ENCODE assay signal across 8 cellular contexts in the genomic region with DNA sequence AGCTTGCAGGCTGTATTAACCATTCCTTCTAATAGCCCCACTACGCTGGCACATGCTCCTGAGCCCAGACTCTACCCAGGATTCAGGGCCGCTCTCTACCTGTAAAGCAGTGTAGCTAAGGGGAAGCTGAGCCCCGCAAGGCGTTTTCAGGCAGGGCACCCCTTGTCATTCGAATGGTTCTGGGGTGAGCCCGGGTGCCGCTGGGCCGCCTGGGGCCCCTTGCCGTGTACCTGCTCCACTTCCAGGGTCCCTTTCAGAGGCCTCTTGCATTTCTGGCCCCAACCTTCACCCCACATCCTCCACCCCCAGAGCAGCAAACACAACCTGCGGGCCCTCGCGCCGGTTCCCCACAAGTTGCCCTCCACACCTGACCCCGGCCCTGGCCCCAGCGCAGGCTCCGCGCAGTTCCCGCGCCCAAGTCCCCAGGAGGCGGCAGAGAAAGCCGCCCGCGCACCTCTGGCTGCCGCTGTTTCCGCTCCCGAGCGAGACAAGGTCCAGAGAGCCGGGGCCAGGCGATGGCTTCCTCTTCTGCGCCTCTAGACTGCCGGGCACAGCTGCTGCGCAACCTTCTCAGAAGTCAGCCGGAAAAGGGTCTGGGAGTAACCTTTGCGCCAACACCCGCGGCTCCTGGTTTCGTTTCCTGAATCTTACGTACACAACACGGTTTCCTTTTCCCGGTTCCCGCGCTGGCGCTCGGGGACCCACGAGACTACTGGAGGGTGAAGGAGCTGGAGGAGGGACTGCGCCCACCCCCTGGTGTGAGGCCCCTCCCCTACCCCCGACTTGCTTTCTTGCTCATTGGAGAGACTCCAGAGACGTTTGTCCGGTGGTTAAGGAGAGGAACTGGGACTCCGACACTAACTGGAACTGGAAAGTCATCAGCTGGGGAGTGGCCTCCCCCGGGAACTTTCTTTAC. TPM values are rescaled to one million over a fixed set of nuclear protein-coding genes. Genes with fewer than 3 reads are reported as not detected.
DNase-seq lines count a peak whose midpoint lies in the region; ATAC-seq and TF ChIP-seq lines count a peak whose summit lies in the region.

A gene with protein sequence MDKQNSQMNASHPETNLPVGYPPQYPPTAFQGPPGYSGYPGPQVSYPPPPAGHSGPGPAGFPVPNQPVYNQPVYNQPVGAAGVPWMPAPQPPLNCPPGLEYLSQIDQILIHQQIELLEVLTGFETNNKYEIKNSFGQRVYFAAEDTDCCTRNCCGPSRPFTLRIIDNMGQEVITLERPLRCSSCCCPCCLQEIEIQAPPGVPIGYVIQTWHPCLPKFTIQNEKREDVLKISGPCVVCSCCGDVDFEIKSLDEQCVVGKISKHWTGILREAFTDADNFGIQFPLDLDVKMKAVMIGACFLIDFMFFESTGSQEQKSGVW (minus strand): TSS at position 595 of the 916 bp plus-strand sequence. CDS start 8,055 bp downstream, outside the sequence.

- peaks cover 1% of the 10 kb centered on the region; the same call in 1 of the 2 replicates for H3K36me3 ChIP-seq in iPS DF 6.9 (ENCODE audit: control insufficient read depth, insufficient read depth, low read length)
- H3K36me3 ChIP-seq in sigmoid colon, result no peaks in the 10 kb centered on the region

- H3K4me3 ChIP-seq in iPS DF 6.9 (ENCODE audit: low read length), result peak within 1 kb of the TSS; percentile 71; the same call in 1 of the 2 replicates
- peak within 1 kb of the TSS; percentile 64 to 92 (median 85) for H3K4me3 ChIP-seq in sigmoid colon

- H3K4me1 Mint-ChIP-seq in brain, result peaks cover 33% of the 10 kb centered on the region

- no CpG with 5 or more reads among the region's 51 CpGs for WGBS in iPS DF 6.9 (ENCODE audit: insufficient coverage, insufficient read length)
- WGBS in sigmoid colon, 2 donors, result 0% methylated on average over 51 of the region's 51 CpGs

- intact Hi-C loops in sigmoid colon (cut with DNase I), result loop anchor here (5.0 to 10.0 kb wide), 2 partner anchors 72 to 479 kb away; no protein-coding TSS in a partner anchor

- no peaks in the 10 kb centered on the region for H3K9me3 Mint-ChIP-seq in brain

- peak within 1 kb of the TSS; percentile 70 to 90 (median 81) for H3K27ac Mint-ChIP-seq in brain

- TF ChIP-seq CTCF in brain (conservative IDR thresholded peaks at IDR 0.05) (no peak), sigmoid colon (IDR thresholded peaks at IDR 0.05) (no peak)

- ATAC-seq in HG02981 (IDR thresholded peaks at IDR 0.05; ENCODE audit: unreplicated experiment), result peak; percentile 84

- no peaks in the 10 kb centered on the region for H3K27me3 ChIP-seq in iPS DF 6.9 (ENCODE audit: control insufficient read depth, insufficient read depth, low read length)
- H3K27me3 ChIP-seq in sigmoid colon, result no peaks in the 10 kb centered on the region

- no peak within 1 kb of the TSS for H3K27ac ChIP-seq in iPS DF 6.9 (ENCODE audit: low read length)
- peak within 1 kb of the TSS; percentile 89 to 98 (median 95) for H3K27ac ChIP-seq in sigmoid colon

- peaks cover 14% of the 10 kb centered on the region for H3K27me3 Mint-ChIP-seq in brain

- H3K9me3 ChIP-seq in iPS DF 6.9 (ENCODE audit: control insufficient read depth, insufficient read depth, low read length) (no peaks in the 10 kb centered on the region), sigmoid colon (no peaks in the 10 kb centered on the region)

- TF ChIP-seq POLR2A in sigmoid colon (IDR thresholded peaks at IDR 0.05), result peak; percentile 75 to 87

- DNase-seq in NCI-H2171 (lab: John Stamatoyannopoulos, UW) (peak; percentile 2), NCI-H2171 treated with DMSO at 0.1 percent for 48 hours (lab: John Stamatoyannopoulos, UW) (no peak), NCI-H2081 (lab: John Stamatoyannopoulos, UW) (peak; percentile 93 to 95), UCSD-AML1 (lab: John Stamatoyannopoulos, UW; ENCODE audit: unreplicated experiment) (peak; percentile 98), iPS DF 6.9 (ENCODE audit: low read depth, low spot score) (peak; percentile 70), sigmoid colon (peak; percentile 98)

- TF ChIP-seq EP300 in sigmoid colon (IDR thresholded peaks at IDR 0.05), result peak in 3 of 4 donors; percentile 22 to 82 (median 81)

- H3K4me1 ChIP-seq in iPS DF 6.9 (ENCODE audit: control insufficient read depth, insufficient read depth, low read length), result peaks cover 2% of the 10 kb centered on the region; the same call in 1 of the 2 replicates
- H3K4me1 ChIP-seq in sigmoid colon, result peaks cover 0 to 39% (median 33%) of the 10 kb centered on the region in 4 donors

- H3K4me3 Mint-ChIP-seq in brain, result peak within 1 kb of the TSS; percentile 87 to 97 (median 91)

- no peaks in the 10 kb centered on the region for H3K36me3 Mint-ChIP-seq in brain

RNA-seq across cellular contexts. Expression of the gene that starts here (rescaled TPM):
- polyA plus RNA-seq in brain (ENCODE audit: insufficient read depth, low read depth, low replicate concordance), result 12.6 TPM
- 100 to 1,000 TPM in 2 of 4 donors, 10 to 100 TPM in 2; 59.3 to 194 (median 101) TPM for total RNA-seq in sigmoid colon
- 100 to 1,000 TPM in 2 of 3 donors, 10 to 100 TPM in 1; 88.9 to 156 (median 145) TPM for polyA plus RNA-seq in sigmoid colon
